25 cellular contexts compared by ENCODE assay signal in the genomic region with DNA sequence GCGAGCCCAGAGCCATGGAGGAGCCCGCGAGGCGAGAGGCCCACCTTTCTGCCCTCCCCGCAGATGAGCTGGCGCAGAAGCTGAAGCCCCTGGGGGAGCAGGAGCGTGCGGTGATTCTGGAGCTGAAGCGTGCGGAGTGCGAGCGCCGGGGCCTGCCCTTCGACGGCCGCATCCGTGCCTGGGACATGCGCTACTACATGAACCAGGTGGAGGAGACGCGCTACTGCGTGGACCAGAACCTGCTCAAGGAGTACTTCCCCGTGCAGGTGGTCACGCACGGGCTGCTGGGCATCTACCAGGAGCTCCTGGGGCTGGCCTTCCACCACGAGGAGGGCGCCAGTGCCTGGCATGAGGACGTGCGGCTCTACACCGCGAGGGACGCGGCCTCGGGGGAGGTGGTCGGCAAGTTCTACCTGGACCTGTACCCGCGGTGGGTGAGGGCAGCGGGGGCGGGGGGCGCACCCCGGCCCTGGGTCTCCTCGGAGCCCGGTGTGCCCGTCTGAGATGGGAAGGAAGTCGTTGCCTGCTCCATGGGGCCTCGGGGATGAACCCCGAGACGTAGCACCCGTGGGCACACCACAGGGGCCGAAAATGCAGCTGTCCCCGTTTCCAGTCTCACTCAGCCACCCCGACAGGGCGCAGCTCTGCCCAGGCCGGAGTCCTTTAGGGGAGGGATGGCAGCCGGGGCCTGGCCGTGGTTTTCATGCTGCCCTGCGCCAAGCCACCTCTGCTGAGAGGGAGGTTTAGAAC. TPM values are rescaled to one million over a fixed set of nuclear protein-coding genes. Genes with fewer than 3 reads are reported as not detected.
DNase-seq lines count a peak whose midpoint lies in the region; ATAC-seq, FAIRE-seq and TF ChIP-seq lines count a peak whose summit lies in the region.
"Had no signal": no experiment of that assay in that cellular context is flagged by ENCODE, and none has a peak within 500 bp of the region (broad histone marks: within the 10 kb centered on the region; RNA-seq: fewer than 3 reads in every experiment).

No MANE protein-coding gene starts in this region.

- no peak overlapping the region for H2AK5ac ChIP-seq in IMR-90 (ENCODE audit: low read depth, low read length)

- TF ChIP-seq POLR2A in breast epithelium (IDR thresholded peaks at IDR 0.05) (no peak), IMR-90 (IDR thresholded peaks at IDR 0.05; ENCODE audit: low read depth, low read length) (no peak)

- H3K9me3 Mint-ChIP-seq in MCF 10A (ENCODE audit: unreplicated experiment) (no peaks in the 10 kb centered on the region), Caco-2 (ENCODE audit: unreplicated experiment) (no peaks in the 10 kb centered on the region)
- H3K9me3 Mint-ChIP-seq: CD4-positive, CD25-positive, alpha-beta regulatory T cell had no signal

- no peak overlapping the region for H2BK5ac ChIP-seq in IMR-90 (ENCODE audit: low read depth, low read length, poor library complexity, severe bottlenecking)

- no peak overlapping the region for H4K8ac ChIP-seq in IMR-90 (ENCODE audit: low read depth in 2 of 2, low read length in 2 of 2)

- DNase-seq in MCF 10A (ENCODE audit: unreplicated experiment) (no peak), breast epithelium (ENCODE audit: low spot score in 2 of 2) (no peak), Caco-2 (no peak), IMR-90 (no peak), kidney (peak; percentile 67), BE2C (no peak), SIG-M5 treated with dmso at 0.1 percent for 504 hours (lab: John Stamatoyannopoulos, UW; ENCODE audit: unreplicated experiment) (no peak)
- DNase-seq: 8988T; AML-193; CD4-positive, CD25-positive, alpha-beta regulatory T cell; DMS 273 treated with DMSO at 0.1 percent for 48 hours; DND-41; NCI-H1092; NCI-H1436; NCI-H2029; NCI-H2227 treated with DMSO at 0.1 percent for 48 hours; NCI-H510A treated with DMSO at 0.1 percent for 48 hours; NCI-H748 treated with DMSO at 0.1 percent for 48 hours; T-helper 17 cell had no signal

- H3K4me1 ChIP-seq in breast epithelium = no peaks in the 10 kb centered on the region
- H3K4me1 ChIP-seq in Caco-2 = peaks cover 13% of the 10 kb centered on the region
- H3K4me1 ChIP-seq in IMR-90 (ENCODE audit: control insufficient read depth, insufficient read depth, low read length) = no peaks in the 10 kb centered on the region
- H3K4me1 ChIP-seq in kidney (ENCODE audit: control insufficient read depth in 1 of 2, insufficient read depth in 1 of 2, low read depth in 1 of 2, low read length in 2 of 2) = no peaks in the 10 kb centered on the region
- no peaks in the 10 kb centered on the region for H3K4me1 ChIP-seq in BE2C
- H3K4me1 ChIP-seq: SJSA1 had no signal

- H3K4ac ChIP-seq in IMR-90 (ENCODE audit: low read depth, low read length) = no peak overlapping the region

- H3K27ac Mint-ChIP-seq in MCF 10A (ENCODE audit: low read depth, unreplicated experiment) = no peak overlapping the region
- H3K27ac Mint-ChIP-seq in Caco-2 (ENCODE audit: unreplicated experiment) = no peak overlapping the region
- H3K27ac Mint-ChIP-seq: CD4-positive, CD25-positive, alpha-beta regulatory T cell; T-helper 17 cell had no signal

- H3K4me2 ChIP-seq in IMR-90 (ENCODE audit: low read depth, low read length) = no peak overlapping the region

- no peak overlapping the region for H3K56ac ChIP-seq in IMR-90 (ENCODE audit: extremely low read depth, insufficient read depth, low read length)

- H3K27me3 ChIP-seq in breast epithelium (no peaks in the 10 kb centered on the region), Caco-2 (replicated peaks; ENCODE audit: control insufficient read depth, insufficient read depth, low read length) (no peaks in the 10 kb centered on the region), IMR-90 (ENCODE audit: control insufficient read depth, insufficient read depth, low read length) (no peaks in the 10 kb centered on the region), BE2C (no peaks in the 10 kb centered on the region)
- H3K27me3 ChIP-seq: SJSA1 had no signal

- H3K4me3 ChIP-seq in breast epithelium = no peak overlapping the region
- no peak overlapping the region for H3K4me3 ChIP-seq in Caco-2 (ENCODE audit: low read depth, low read length)
- H3K4me3 ChIP-seq in IMR-90 (ENCODE audit: insufficient read depth, low read depth, low read length) = no peak overlapping the region
- H3K4me3 ChIP-seq in kidney (ENCODE audit: low read length in 2 of 2) = no peak overlapping the region
- no peak overlapping the region for H3K4me3 ChIP-seq in BE2C (ENCODE audit: low read depth, low read length)
- H3K4me3 ChIP-seq: SJSA1 had no signal

- WGBS in IMR-90 (ENCODE audit: extremely low coverage in 2 of 2, insufficient read length in 1 of 2), 2 experiments = 97% methylated on average over 20 of the region's 56 CpGs; no CpG with 5 or more reads in 1 of the 2 experiments

- H3K14ac ChIP-seq in IMR-90 (replicated peaks; ENCODE audit: low read depth, low read length) = no peak overlapping the region

- H3K9me3 ChIP-seq in breast epithelium (no peaks in the 10 kb centered on the region), Caco-2 (no peaks in the 10 kb centered on the region), IMR-90 (ENCODE audit: control insufficient read depth, insufficient read depth, low read length) (no peaks in the 10 kb centered on the region), kidney (ENCODE audit: control insufficient read depth in 1 of 2, low read length in 2 of 2) (no peaks in the 10 kb centered on the region), BE2C (no peaks in the 10 kb centered on the region)
- H3K9me3 ChIP-seq: SJSA1 had no signal

- TF ChIP-seq RAD21 in IMR-90 (IDR thresholded peaks at IDR 0.05; ENCODE audit: low read length) = no peak

- no peak overlapping the region for H2BK120ac ChIP-seq in IMR-90 (ENCODE audit: low read depth, low read length)

- in situ Hi-C loops in IMR-90 (cut with MboI; ENCODE audit: low sequenced_read_pairs) = no loop called here

- H4K91ac ChIP-seq in IMR-90 (ENCODE audit: insufficient read depth, low read depth, low read length) = no peak overlapping the region

- H3K27me3 Mint-ChIP-seq in MCF 10A (ENCODE audit: insufficient read depth, unreplicated experiment) (no peaks in the 10 kb centered on the region), Caco-2 (ENCODE audit: insufficient read depth, unreplicated experiment) (no peaks in the 10 kb centered on the region)
- H3K27me3 Mint-ChIP-seq: CD4-positive, CD25-positive, alpha-beta regulatory T cell; T-helper 17 cell had no signal

- H3K4me3 Mint-ChIP-seq in MCF 10A (ENCODE audit: unreplicated experiment) (no peak overlapping the region), Caco-2 (ENCODE audit: unreplicated experiment) (no peak overlapping the region)
- H3K4me3 Mint-ChIP-seq: CD4-positive, CD25-positive, alpha-beta regulatory T cell; T-helper 17 cell had no signal

- no peak overlapping the region for H2BK20ac ChIP-seq in IMR-90 (ENCODE audit: low read depth, low read length)

- peak overlapping the region; percentile 72 for H2AK9ac ChIP-seq in IMR-90 (replicated peaks; ENCODE audit: low read depth, low read length, poor library complexity)

- BruUV-seq in MCF 10A (replicated peaks; lab: Mats Ljungman, UMichigan) = TSS peak; percentile 50
- BruUV-seq in Caco-2 (replicated peaks; lab: Mats Ljungman, UMichigan) = TSS peak; percentile 15
- BruUV-seq in IMR-90 (replicated peaks; lab: Mats Ljungman, UMichigan) = no TSS peak

- H4K5ac ChIP-seq in IMR-90 (ENCODE audit: low read depth, low read length) = no peak overlapping the region

- dilution Hi-C loops in IMR-90 (cut with HindIII; ENCODE audit: low sequenced_read_pairs, unreplicated experiment) = no loop called here

- H2AFZ ChIP-seq in IMR-90 (replicated peaks; ENCODE audit: low read length, poor library complexity) = no peak overlapping the region

- no peak overlapping the region for H3K18ac ChIP-seq in IMR-90 (ENCODE audit: low read depth, low read length)

- H3K36me3 ChIP-seq in breast epithelium (no peaks in the 10 kb centered on the region), Caco-2 (ENCODE audit: control insufficient read depth, insufficient read depth, low read length) (0 out of 2 replicates have a peak, but pooled peaks cover 1% of the 10 kb centered on the region), IMR-90 (ENCODE audit: control insufficient read depth, insufficient read depth, low read length) (peaks cover 50% of the 10 kb centered on the region), kidney (ENCODE audit: control insufficient read depth in 1 of 2, insufficient read depth in 2 of 2, low read length in 2 of 2) (peaks cover 3 to 5% of the 10 kb centered on the region in 2 donors), BE2C (peaks cover 88% of the 10 kb centered on the region)

- TF ChIP-seq CTCF in MCF 10A (IDR thresholded peaks at IDR 0.05; ENCODE audit: unreplicated experiment) (no peak), breast epithelium (IDR thresholded peaks at IDR 0.05) (no peak), Caco-2 (IDR thresholded peaks at IDR 0.05; ENCODE audit: insufficient read depth in 1 of 2, low read depth in 1 of 2, low read length in 1 of 2, severe bottlenecking in 1 of 2, unreplicated experiment in 1 of 2) (no peak), IMR-90 (conservative IDR thresholded peaks at IDR 0.05; ENCODE audit: low read depth, low read length) (no peak), kidney (IDR thresholded peaks at IDR 0.05; ENCODE audit: borderline replicate concordance, extremely low read depth, insufficient read depth) (no peak), BE2C (IDR thresholded peaks at IDR 0.05; ENCODE audit: low read depth, low read length) (no peak)

- no peaks in the 10 kb centered on the region for H3K9me1 ChIP-seq in IMR-90 (ENCODE audit: insufficient read depth, low read length)

- peaks cover 3% of the 10 kb centered on the region; the same call in 1 of the 2 replicates for H4K20me1 ChIP-seq in IMR-90 (ENCODE audit: insufficient read depth, low read length)

- H2BK15ac ChIP-seq in IMR-90 (ENCODE audit: low read depth, low read length) = no peak overlapping the region

- ATAC-seq in IMR-90 (ENCODE audit: low read depth) (no peak), HG03108 (IDR thresholded peaks at IDR 0.05; ENCODE audit: unreplicated experiment) (no peak)
- ATAC-seq: T-helper 17 cell had no signal

- FAIRE-seq in kidney (lab: Jason Lieb, UNC) = no peak
- FAIRE-seq: GM12892, H1 had no signal

- H3K9ac ChIP-seq in IMR-90 (ENCODE audit: low read depth, low read length) = no peak overlapping the region
- no peak overlapping the region for H3K9ac ChIP-seq in kidney (ENCODE audit: low read length in 2 of 2)

- no peak overlapping the region for H3K23ac ChIP-seq in IMR-90 (ENCODE audit: low read depth, low read length)

- H3K27ac ChIP-seq in breast epithelium (no peak overlapping the region), IMR-90 (ENCODE audit: insufficient read depth, low read length) (no peak overlapping the region), kidney (ENCODE audit: low read depth in 2 of 2, low read length in 2 of 2) (no peak overlapping the region)
- H3K27ac ChIP-seq: RWPE1, SJSA1 had no signal

- H3K79me1 ChIP-seq in IMR-90 (ENCODE audit: low read depth in 1 of 2, low read length in 2 of 2) = peaks cover 0 to 5% of the 10 kb centered on the region in 2 experiments; a peak in 1 of 4 replicates

- intact Hi-C loops in MCF 10A (cut with micrococcal nuclease) (no loop called here), breast epithelium (cut with DNase I; ENCODE audit: low total_unique reads) (no loop called here), Caco-2 (cut with micrococcal nuclease; ENCODE audit: unreplicated experiment) (no loop called here), IMR-90 (cut with micrococcal nuclease) (no loop called here), kidney (cut with DNase I) (no loop called here)

- no peaks in the 10 kb centered on the region for H3K4me1 Mint-ChIP-seq in MCF 10A (ENCODE audit: insufficient read depth, unreplicated experiment)
- no peaks in the 10 kb centered on the region for H3K4me1 Mint-ChIP-seq in Caco-2 (ENCODE audit: low read depth, unreplicated experiment)
- H3K4me1 Mint-ChIP-seq: CD4-positive, CD25-positive, alpha-beta regulatory T cell had no signal

- H3K36me3 Mint-ChIP-seq in MCF 10A (ENCODE audit: insufficient read depth, unreplicated experiment) (peaks cover 39% of the 10 kb centered on the region), Caco-2 (ENCODE audit: insufficient read depth, unreplicated experiment) (peaks cover 43% of the 10 kb centered on the region)

- CTCF ChIA-PET in MCF 10A (lab: Yijun Ruan, JAX) = interaction anchor here (2.1 kb wide), 1 partner anchor 12 kb away, joined by 7 read pairs; a partner anchor contains a TSS
- CTCF ChIA-PET in Caco-2 (lab: Charles Lee) = no interaction called here
- CTCF ChIA-PET in IMR-90 (lab: Yijun Ruan, JAX) = no interaction called here

- POLR2A ChIA-PET in MCF 10A (lab: Yijun Ruan, JAX) (no interaction called here), Caco-2 (lab: Charles Lee) (no interaction called here), IMR-90 (lab: Charles Lee; ENCODE audit: unreplicated experiment) (no interaction called here)

RNA-seq across cellular contexts. Expression of a gene that starts 12.1 kb away (rescaled TPM):
- total RNA-seq in MCF 10A (2022) = 3.1 and 4.0 TPM in 2 replicates
- total RNA-seq in breast epithelium = 10 to 100 TPM in 1 of 3 donors, 1 to 10 TPM in 2; 2.1 to 10.4 (median 7.5) TPM
- total RNA-seq in Caco-2 (2022) = 3.6 and 3.7 TPM in 2 replicates
- total RNA-seq in IMR-90 (2012; rRNA removed) = 1.9 and 3.0 TPM in 2 replicates
- polyA plus RNA-seq in IMR-90 (2012; rRNA removed) = 1.2 and 1.5 TPM in 2 replicates
- 0.54 and 0.78 TPM in 2 replicates for polyA plus RNA-seq in IMR-90 (2012; cell fraction: cytosol; rRNA removed)
- polyA plus RNA-seq in IMR-90 (2012; cell fraction: nucleus; rRNA removed; ENCODE audit: low replicate concordance) = 2.1 and 5.2 TPM in 2 replicates
- 6.9 TPM for total RNA-seq in kidney
- polyA plus RNA-seq in kidney (ENCODE audit: insufficient read depth, low read depth, low replicate concordance) = 3.6 TPM
- 0.80 TPM for polyA plus RNA-seq in BE2C (2012; ENCODE audit: insufficient read depth, insufficient read length, low read depth)

RNA-seq across cellular contexts. Expression of a gene that starts 22.3 kb away (rescaled TPM):
- total RNA-seq in MCF 10A (2022) (93.7 and 114 TPM in 2 replicates), breast epithelium (10 to 100 TPM; 26.2 to 40.0 (median 39.1) TPM), Caco-2 (2022) (118 and 119 TPM in 2 replicates), IMR-90 (2012; rRNA removed) (57.5 and 62.8 TPM in 2 replicates), kidney (42.9 TPM)
- polyA plus RNA-seq in IMR-90 (2012; rRNA removed) (91.9 and 110 TPM in 2 replicates), kidney (ENCODE audit: insufficient read depth, low read depth, low replicate concordance) (36.8 TPM)
- 95.4 and 118 TPM in 2 replicates for polyA plus RNA-seq in IMR-90 (2012; cell fraction: cytosol; rRNA removed)
- 119 and 345 TPM in 2 replicates for polyA plus RNA-seq in IMR-90 (2012; cell fraction: nucleus; rRNA removed; ENCODE audit: low replicate concordance)
- polyA plus RNA-seq in BE2C (2012; ENCODE audit: insufficient read depth, insufficient read length, low read depth) = 102 TPM

RNA-seq across cellular contexts. Expression of a gene that starts 24.5 kb away (rescaled TPM):
- 63.2 and 66.6 TPM in 2 replicates for total RNA-seq in MCF 10A (2022)
- total RNA-seq in breast epithelium = 10 to 100 TPM; 40.3 to 45.2 (median 42.1) TPM
- 90.1 TPM in 2 replicates for total RNA-seq in Caco-2 (2022)
- total RNA-seq in IMR-90 (2012; rRNA removed) = 17.4 and 20.6 TPM in 2 replicates
- 72.9 and 89.7 TPM in 2 replicates for polyA plus RNA-seq in IMR-90 (2012; rRNA removed)
- 87.9 and 139 TPM in 2 replicates for polyA plus RNA-seq in IMR-90 (2012; cell fraction: cytosol; rRNA removed)
- 60.8 and 101 TPM in 2 replicates for polyA plus RNA-seq in IMR-90 (2012; cell fraction: nucleus; rRNA removed; ENCODE audit: low replicate concordance)
- 50.4 TPM for total RNA-seq in kidney
- polyA plus RNA-seq in kidney (ENCODE audit: insufficient read depth, low read depth, low replicate concordance) = 66.2 TPM
- polyA plus RNA-seq in BE2C (2012; ENCODE audit: insufficient read depth, insufficient read length, low read depth) = 190 TPM

RNA-seq across cellular contexts. Expression of a gene that starts 33.7 kb away (rescaled TPM):
- total RNA-seq in MCF 10A (2022) (4.9 and 6.6 TPM in 2 replicates), breast epithelium (10 to 100 TPM in 1 of 3 donors, 1 to 10 TPM in 2; 4.6 to 10.7 (median 7.5) TPM), Caco-2 (2022) (4.7 and 6.2 TPM in 2 replicates), IMR-90 (2012; rRNA removed) (6.4 and 9.7 TPM in 2 replicates), kidney (9.8 TPM)
- polyA plus RNA-seq in IMR-90 (2012; rRNA removed) (1.6 and 2.8 TPM in 2 replicates), kidney (ENCODE audit: insufficient read depth, low read depth, low replicate concordance) (3.9 TPM)
- 0.31 and 0.58 TPM in 2 replicates for polyA plus RNA-seq in IMR-90 (2012; cell fraction: cytosol; rRNA removed)
- 0.36 and 2.9 TPM in 2 replicates for polyA plus RNA-seq in IMR-90 (2012; cell fraction: nucleus; rRNA removed; ENCODE audit: low replicate concordance)
- 5.7 TPM for polyA plus RNA-seq in BE2C (2012; ENCODE audit: insufficient read depth, insufficient read length, low read depth)

RNA-seq across cellular contexts. Expression of a gene that starts 59.6 kb away (rescaled TPM):
- total RNA-seq in MCF 10A (2022) (not detected in 2 replicates), breast epithelium (under 1 TPM in 2 of 3 donors, not detected in 1; 0.15 to 0.33 TPM), Caco-2 (2022) (0.57 and 0.93 TPM in 2 replicates), IMR-90 (2012; rRNA removed) (not detected in 2 replicates), kidney (0.76 TPM)
- polyA plus RNA-seq in IMR-90 (2012; rRNA removed) (not detected in 2 replicates), kidney (ENCODE audit: insufficient read depth, low read depth, low replicate concordance) (0.56 TPM)
- not detected in 2 replicates for polyA plus RNA-seq in IMR-90 (2012; cell fraction: cytosol; rRNA removed)
- polyA plus RNA-seq in IMR-90 (2012; cell fraction: nucleus; rRNA removed; ENCODE audit: low replicate concordance) = not detected in 2 replicates
- polyA plus RNA-seq in BE2C (2012; ENCODE audit: insufficient read depth, insufficient read length, low read depth) = 0.71 TPM
- total RNA-seq: CD4-positive, CD25-positive, alpha-beta regulatory T cell; H1; T-helper 17 cell had no signal
- polyA plus RNA-seq: AG04450; CD4-positive, CD25-positive, alpha-beta regulatory T cell; H1 had no signal
